In genomic region chr5:109191153-109191558, GRCh38 we compare ENCODE assay signal across 10 cellular contexts.
DNase-seq lines count a peak whose midpoint lies in the region; ATAC-seq, FAIRE-seq and TF ChIP-seq lines count a peak whose summit lies in the region.
"Had no signal": no experiment of that assay in that cellular context is flagged by ENCODE, and none has a peak within 500 bp of the region (broad histone marks: within the 10 kb centered on the region; RNA-seq: fewer than 3 reads in every experiment).

No MANE protein-coding gene starts in this region.

- H3K27me3 ChIP-seq in GM12878 (replicated peaks in 1 of 2; ENCODE audit: control insufficient read depth in 2 of 2, insufficient read depth in 2 of 2, low read length in 1 of 2) (no peaks in the 10 kb centered on the region), suprapubic skin (no peaks in the 10 kb centered on the region), prostate gland (replicated peaks; ENCODE audit: insufficient read depth) (no peaks in the 10 kb centered on the region)
- H3K27me3 ChIP-seq: heart right ventricle had no signal

- no peak for TF ChIP-seq CTCF in GM12878 (IDR thresholded peaks at IDR 0.05 in 2 of 3, conservative IDR thresholded peaks at IDR 0.05 in 1 of 3; ENCODE audit: control insufficient read depth in 2 of 3, extremely low read depth in 1 of 3, insufficient read depth in 1 of 3, low read depth in 3 of 3, low read length in 3 of 3)
- no peak for TF ChIP-seq CTCF in suprapubic skin (IDR thresholded peaks at IDR 0.05)
- no peak for TF ChIP-seq CTCF in prostate gland (IDR thresholded peaks at IDR 0.05)

- H3K4me1 ChIP-seq in GM12878 (ENCODE audit: control insufficient read depth, insufficient read depth, low read length) (peaks cover 5% of the 10 kb centered on the region), suprapubic skin (peaks cover 20% of the 10 kb centered on the region), prostate gland (replicated peaks) (no peaks in the 10 kb centered on the region)

- WGBS in GM12878 (ENCODE audit: insufficient coverage, insufficient replicate concordance, low lambda C conversion rate, missing lambda C conversion rate): 2% methylated on average over 2 of the region's 2 CpGs
- 19% methylated on average over 2 of the region's 2 CpGs for WGBS in suprapubic skin
- WGBS in prostate gland: 64% methylated on average over 2 of the region's 2 CpGs

- FAIRE-seq in GM12878 (lab: Jason Lieb, UNC): no peak

- in situ Hi-C loops in GM12878 (cut with MboI): no loop called here

- intact Hi-C loops in Right ventricle myocardium superior (cut with DNase I) (no loop called here), cardiac septum (cut with DNase I) (no loop called here), GM12878 (cut with micrococcal nuclease; ENCODE audit: unreplicated experiment) (no loop called here), prostate gland (cut with DNase I) (no loop called here)

- no peaks in the 10 kb centered on the region for H3K9me3 ChIP-seq in GM12878 (replicated peaks; ENCODE audit: control insufficient read depth, insufficient read depth, low read length)
- H3K9me3 ChIP-seq in suprapubic skin: no peaks in the 10 kb centered on the region
- H3K9me3 ChIP-seq in prostate gland: no peaks in the 10 kb centered on the region
- H3K9me3 ChIP-seq: heart right ventricle had no signal

- no peak overlapping the region for H3K27ac ChIP-seq in GM12878 (ENCODE audit: control insufficient read depth, insufficient read depth)
- H3K27ac ChIP-seq in suprapubic skin: peak overlapping the region; percentile 20
- no peak overlapping the region for H3K27ac ChIP-seq in prostate gland
- H3K27ac ChIP-seq: heart right ventricle had no signal

- POLR2A ChIA-PET in GM12878 (lab: Charles Lee): no interaction called here

- no peak overlapping the region for H2AFZ ChIP-seq in GM12878 (ENCODE audit: control insufficient read depth, low read depth, low read length)

- TF ChIP-seq POLR2A in GM12878 (IDR thresholded peaks at IDR 0.05; ENCODE audit: low read depth, low read length) (no peak), suprapubic skin (IDR thresholded peaks at IDR 0.05) (no peak), prostate gland (IDR thresholded peaks at IDR 0.05) (no peak)

- ATAC-seq in Right ventricle myocardium superior (ENCODE audit: poor library complexity) (peak; percentile 55), HG03354 (IDR thresholded peaks at IDR 0.05; ENCODE audit: poor library complexity, severe bottlenecking, unreplicated experiment) (peak; percentile 85), GM12878 (peak; percentile 91), left lobe of liver (no peak)

- H4K20me1 ChIP-seq in GM12878 (ENCODE audit: control insufficient read depth, insufficient read depth): no peaks in the 10 kb centered on the region

- DNase-seq in Right ventricle myocardium superior (no peak), cardiac septum (ENCODE audit: low spot score) (no peak), GM12878 (ENCODE audit: low read depth, low spot score) (no peak), suprapubic skin (ENCODE audit: low spot score in 2 of 2) (no peak), left lobe of liver (ENCODE audit: low spot score) (no peak), prostate gland (ENCODE audit: low spot score) (no peak)
- no peak for DNase-seq in activated naive CD4-positive, alpha-beta T cell treated with anti-CD3 and anti-CD28 coated beads, Interleukin-2, amount 50 U/mL, for 16 hours
- DNase-seq: GDM1, heart right ventricle had no signal

- no peak for TF ChIP-seq RAD21 in GM12878 (IDR thresholded peaks at IDR 0.05; ENCODE audit: insufficient read depth, low read depth, low read length)

- H3K4me3 ChIP-seq in GM12878 (no peak overlapping the region), suprapubic skin (no peak overlapping the region), prostate gland (no peak overlapping the region)
- H3K4me3 ChIP-seq: heart right ventricle had no signal

- TF ChIP-seq EP300 in GM12878 (IDR thresholded peaks at IDR 0.05; ENCODE audit: borderline replicate concordance in 1 of 2, control insufficient read depth in 1 of 2, low read depth in 2 of 2, low read length in 2 of 2) (0 out of 4 replicates have a peak, but pooled peaks of 1 of the 2 experiments have one; percentile 9), suprapubic skin (IDR thresholded peaks at IDR 0.05) (no peak)

- H3K79me2 ChIP-seq in GM12878 (ENCODE audit: control insufficient read depth, insufficient read depth, low read length): no peaks in the 10 kb centered on the region

- CTCF ChIA-PET in GM12878 (lab: Yijun Ruan, JAX): no interaction called here

- RAD21 ChIA-PET in GM12878 (lab: Charles Lee; ENCODE audit: unreplicated experiment): no interaction called here

- no peak overlapping the region for H3K9ac ChIP-seq in GM12878 (ENCODE audit: control insufficient read depth, insufficient read depth, low read length)

- H3K36me3 ChIP-seq in GM12878 (ENCODE audit: control insufficient read depth in 2 of 2, insufficient read depth in 2 of 2, low read length in 1 of 2) (peaks cover 0 to 1% of the 10 kb centered on the region in 2 experiments; a peak in 1 of 4 replicates), suprapubic skin (peaks cover 19% of the 10 kb centered on the region), prostate gland (no peaks in the 10 kb centered on the region)

- SMC1A ChIA-PET in GM12878 (lab: Charles Lee; ENCODE audit: uncharacterized antibody, unreplicated experiment): no interaction called here

- H3K4me2 ChIP-seq in GM12878 (ENCODE audit: control insufficient read depth, insufficient read depth): no peak overlapping the region

- BruUV-seq in GM12878 (replicated peaks; lab: Mats Ljungman, UMichigan): no TSS peak

TF ChIP-seq in GM12878, 131 proteins besides CTCF, POLR2A, EP300 and RAD21 (continues in another document):
- TF ChIP-seq JUNB (IDR thresholded peaks at IDR 0.05) (peak; percentile 61), NFXL1 (IDR thresholded peaks at IDR 0.05; ENCODE audit: borderline replicate concordance) (no peak), MTA2 (IDR thresholded peaks at IDR 0.05; ENCODE audit: low read depth) (peak; percentile 38; the same call in 1 of the 2 replicates), ZBTB33 (IDR thresholded peaks at IDR 0.05) (no peak), POU2F2 (IDR thresholded peaks at IDR 0.05; ENCODE audit: borderline replicate concordance, low read depth, low read length) (peak; percentile 55; the same call in 1 of the 3 replicates), ZBTB40 (IDR thresholded peaks at IDR 0.05; ENCODE audit: borderline replicate concordance) (no peak), BACH1 (IDR thresholded peaks at IDR 0.05; ENCODE audit: borderline replicate concordance) (peak; percentile 94), RUNX3 (IDR thresholded peaks at IDR 0.05; ENCODE audit: low read length) (peak; percentile 49; the same call in 1 of the 2 replicates)
